17 cellular contexts compared by ENCODE assay signal in genomic region chr3:17640466-17640865, GRCh38.
DNase-seq lines count a peak whose midpoint lies in the region; ATAC-seq and TF ChIP-seq lines count a peak whose summit lies in the region.
"Had no signal": no experiment of that assay in that cellular context is flagged by ENCODE, and none has a peak within 500 bp of the region (broad histone marks: within the 10 kb centered on the region; RNA-seq: fewer than 3 reads in every experiment).

No MANE protein-coding gene starts in this region.

- no peak overlapping the region for H2AFZ ChIP-seq in ACC112 (ENCODE audit: low read length, unreplicated experiment)

- in situ Hi-C loops in astrocyte of the cerebellum (cut with HindIII; ENCODE audit: low sequenced_read_pairs) = no loop called here

- H3K79me2 ChIP-seq in ACC112 (ENCODE audit: control insufficient read depth, insufficient read depth, low read length, unreplicated experiment) = peaks cover 2% of the 10 kb centered on the region

- DNase-seq in LHCN-M2 (ENCODE audit: low read depth) = peak; percentile 56
- peak; percentile 9 for DNase-seq in astrocyte of the cerebellum (ENCODE audit: low read depth)
- peak; percentile 24 to 59 for DNase-seq in foreskin fibroblast
- no peak for DNase-seq in NCI-H1092 treated with DMSO at 0.1 percent for 48 hours (lab: John Stamatoyannopoulos, UW)
- DNase-seq: activated CD4-positive, alpha-beta T cell treated with anti-CD3 and anti-CD28 coated beads, Interleukin-2, amount 10 ng/mL, durations not matched to agents 24 days and 14 days; cortex of kidney; NCI-H1436; pancreas; stimulated activated naive CD4-positive, alpha-beta T cell treated with Interleukin-2 at 50 U/mL for 16 hours had no signal

- no peaks in the 10 kb centered on the region for H3K36me3 ChIP-seq in ACC112 (ENCODE audit: insufficient read depth, low read length)
- H3K36me3 ChIP-seq: pancreas had no signal

- no peak for TF ChIP-seq CTCF in astrocyte of the cerebellum (IDR thresholded peaks at IDR 0.05; ENCODE audit: low read depth, low read length, missing control alignments)
- no peak for TF ChIP-seq CTCF in foreskin fibroblast (IDR thresholded peaks at IDR 0.05; ENCODE audit: low read depth, low read length)

- no peak for ATAC-seq in HG02678 (IDR thresholded peaks at IDR 0.05; ENCODE audit: unreplicated experiment)
- ATAC-seq in HG02759 (IDR thresholded peaks at IDR 0.05; ENCODE audit: unreplicated experiment) = no peak
- no peak for ATAC-seq in HG03039 (IDR thresholded peaks at IDR 0.05; ENCODE audit: unreplicated experiment)
- ATAC-seq: esophagus mucosa, left lobe of liver had no signal

- H3K27me3 ChIP-seq in ACC112 (ENCODE audit: insufficient read depth, low read length) = no peaks in the 10 kb centered on the region
- H3K27me3 ChIP-seq: pancreas had no signal

- H3K4me1 ChIP-seq in ACC112 (ENCODE audit: control insufficient read depth, insufficient read depth, low read length, unreplicated experiment) = peaks cover 58% of the 10 kb centered on the region

- peak overlapping the region; percentile 97 for H3K27ac ChIP-seq in ACC112 (ENCODE audit: low read depth, low read length)
- H3K27ac ChIP-seq: pancreas had no signal

- no peak overlapping the region for H3K4me3 ChIP-seq in ACC112 (ENCODE audit: low read depth, low read length)
- no peak overlapping the region for H3K4me3 ChIP-seq in astrocyte of the cerebellum (ENCODE audit: low read depth, low read length)
- H3K4me3 ChIP-seq in foreskin fibroblast (ENCODE audit: low read depth in 1 of 2, low read length in 2 of 2) = no peak overlapping the region
- H3K4me3 ChIP-seq: K562, pancreas, smooth muscle cell had no signal
